Comparison of ENCODE assay signal across 8 cellular contexts in genomic region chr5:107208867-107209266, GRCh38.
"Had no signal": no experiment of that assay in that cellular context is flagged by ENCODE, and none has a peak within 500 bp of the region (broad histone marks: within the 10 kb centered on the region; RNA-seq: fewer than 3 reads in every experiment).

No MANE protein-coding gene starts in this region.

- H3K9ac ChIP-seq: GM23248 had no signal

- DNase-seq: GM23248, GOT3, H7, HFFc6, KG1 had no signal

- H2AFZ ChIP-seq: GM23248 had no signal

- H3K9me3 ChIP-seq: HAP-1 had no signal

- ATAC-seq: HCT116 had no signal

- H3K4me3 ChIP-seq: GM23248, HAP-1 had no signal

- H3K27ac ChIP-seq: GM23248, HL-60 had no signal

- H3K36me3 ChIP-seq: HAP-1 had no signal
